ENCODE assay signal across 30 cellular contexts in genomic region chr1:207214453-207214852, GRCh38.
DNase-seq lines count a peak whose midpoint lies in the region; ATAC-seq, FAIRE-seq and TF ChIP-seq lines count a peak whose summit lies in the region.
"Had no signal": no experiment of that assay in that cellular context is flagged by ENCODE, and none has a peak within 500 bp of the region (broad histone marks: within the 10 kb centered on the region; RNA-seq: fewer than 3 reads in every experiment).

No MANE protein-coding gene starts in this region.

- no TSS peak for BruUV-seq in K562 (replicated peaks; lab: Mats Ljungman, UMichigan)

- no peaks in the 10 kb centered on the region for H3K9me3 ChIP-seq in HEK293 (ENCODE audit: control insufficient read depth, insufficient read depth, low read depth, low read length)
- peaks cover 4% of the 10 kb centered on the region; the same call in 1 of the 2 replicates for H3K9me3 ChIP-seq in K562 (replicated peaks; ENCODE audit: control insufficient read depth, insufficient read depth, low read depth, low read length)
- H3K9me3 ChIP-seq: A549, BE2C had no signal

- H3K36me3 ChIP-seq in HEK293 (ENCODE audit: control insufficient read depth in 2 of 2, insufficient read depth in 1 of 2, low read length in 2 of 2) = no peaks in the 10 kb centered on the region
- no peaks in the 10 kb centered on the region for H3K36me3 ChIP-seq in K562 (ENCODE audit: control insufficient read depth, insufficient read depth, low read length)
- H3K36me3 ChIP-seq: BE2C; BLaER1; BLaER1 treated with 17β-estradiol and CSF1 and Interleukin-3, amounts not matched to agents 10 nM and 100 nM had no signal

- no peaks in the 10 kb centered on the region for H3K27me3 ChIP-seq in K562 (ENCODE audit: control insufficient read depth in 2 of 2, insufficient read depth in 2 of 2, low read length in 2 of 2)
- H3K27me3 ChIP-seq: BLaER1; BLaER1 treated with 17β-estradiol and CSF1 and Interleukin-3, amounts not matched to agents 10 nM and 100 nM had no signal

- DNase-seq in K562 (ENCODE audit: extremely low read depth in 1 of 4, low spot score in 3 of 4) (no peak), hippocampal formation (lab: John Stamatoyannopoulos, UW) (no peak), RKO (ENCODE audit: low spot score) (no peak)
- DNase-seq: 8988T; ACHN; AML-193; BE2C; C1 segment of cervical spinal cord; Caco-2; Calu3; CD4-positive, alpha-beta memory T cell; CD4-positive, alpha-beta T cell; CD4-positive, CD25-positive, alpha-beta regulatory T cell; CD8-positive, alpha-beta memory T cell; CD8-positive, alpha-beta T cell; COR-L47; DMS 273 treated with DMSO at 0.1 percent for 48 hours; DMS153; DMS53; DMS79; DMS79 treated with DMSO at 0.1 percent for 48 hours; DND-41; EL had no signal

- H3K9me1 ChIP-seq in K562 (ENCODE audit: control insufficient read depth, insufficient read depth, low read length) = no peaks in the 10 kb centered on the region

- H3K9ac ChIP-seq in K562 (ENCODE audit: insufficient read depth in 1 of 2, low read depth in 2 of 2, low read length in 2 of 2) = no peak overlapping the region
- H3K9ac ChIP-seq: BLaER1; BLaER1 treated with 17β-estradiol and CSF1 and Interleukin-3, amounts not matched to agents 10 nM and 100 nM had no signal

- WGBS in K562 (ENCODE audit: insufficient coverage, low coverage, missing lambda C conversion rate) = 31% methylated on average over 1 of the region's 1 CpG

- FAIRE-seq in K562 (lab: Jason Lieb, UNC) = no peak
- FAIRE-seq: A549, D721Med had no signal

- no peak overlapping the region for H3K4me2 ChIP-seq in K562 (ENCODE audit: insufficient read depth, low read length)
- H3K4me2 ChIP-seq: A549; BLaER1; BLaER1 treated with 17β-estradiol and CSF1 and Interleukin-3, amounts not matched to agents 10 nM and 100 nM had no signal

- H3K27ac ChIP-seq in HEK293 (ENCODE audit: extremely low read depth, low read depth, low read length) (no peak overlapping the region), K562 (ENCODE audit: extremely low read depth, low read depth, low read length) (no peak overlapping the region)
- H3K27ac ChIP-seq: 22Rv1; A549; BLaER1; BLaER1 treated with 17β-estradiol and CSF1 and Interleukin-3, amounts not matched to agents 10 nM and 100 nM; C4-2B had no signal

- no peak for TF ChIP-seq EP300 in K562 (IDR thresholded peaks at IDR 0.05; ENCODE audit: low read length)

- H3K4me3 ChIP-seq in HEK293 (ENCODE audit: low read depth, low read length) (no peak overlapping the region), K562 (no peak overlapping the region)
- H3K4me3 ChIP-seq: A549; BLaER1; BLaER1 treated with 17β-estradiol and CSF1 and Interleukin-3, amounts not matched to agents 10 nM and 100 nM had no signal

- H3K79me2 ChIP-seq in K562 (ENCODE audit: control insufficient read depth, insufficient read depth, low read length) = no peaks in the 10 kb centered on the region

- TF ChIP-seq CTCF in HEK293 (tag by site-specific recombination; IDR thresholded peaks at IDR 0.05) (no peak), K562 (IDR thresholded peaks at IDR 0.05 in 2 of 3, conservative IDR thresholded peaks at IDR 0.05 in 1 of 3; ENCODE audit: insufficient read depth in 2 of 3, low read depth in 1 of 3, low read length in 3 of 3) (no peak)

- TF ChIP-seq RAD21 in K562 (CRISPR knock-in tag; conservative IDR thresholded peaks at IDR 0.05 in 1 of 2, IDR thresholded peaks at IDR 0.05 in 1 of 2) = no peak

- no peak for TF ChIP-seq POLR2A in K562 (conservative IDR thresholded peaks at IDR 0.05)

- H4K20me1 ChIP-seq in K562 (replicated peaks; ENCODE audit: control insufficient read depth, insufficient read depth, low read length) = no peaks in the 10 kb centered on the region
- H4K20me1 ChIP-seq: BLaER1; BLaER1 treated with 17β-estradiol and CSF1 and Interleukin-3, amounts not matched to agents 10 nM and 100 nM had no signal

- ATAC-seq in K562 = no peak
- ATAC-seq: A549; CD8-positive, alpha-beta T cell had no signal

- POLR2A ChIA-PET in HEK293 (lab: Yijun Ruan, JAX) = no interaction called here
- POLR2A ChIA-PET in K562 (lab: Yijun Ruan, JAX) = no interaction called here

- in situ Hi-C loops in K562 (cut with MboI) = no loop called here

- CTCF ChIA-PET in HEK293 (lab: Yijun Ruan, JAX) = no interaction called here
- CTCF ChIA-PET in K562 (lab: Yijun Ruan, JAX; ENCODE audit: low intra/inter-chr PET ratio) = no interaction called here

- intact Hi-C loops in K562 (cut with micrococcal nuclease) = no loop called here

- H3K4me1 ChIP-seq in HEK293 (ENCODE audit: control insufficient read depth, insufficient read depth, low read length) (no peaks in the 10 kb centered on the region), K562 (replicated peaks in 1 of 2; ENCODE audit: control insufficient read depth in 2 of 2, insufficient read depth in 2 of 2, low read length in 2 of 2) (peaks cover 6 to 20% of the 10 kb centered on the region in 2 experiments; a peak in 4 of 5 replicates)
- H3K4me1 ChIP-seq: BE2C, BLaER1 had no signal

- no peak overlapping the region for H2AFZ ChIP-seq in K562 (ENCODE audit: low read depth, low read length)

TF ChIP-seq in HEK293, 187 proteins besides CTCF, POLR2A, EP300 and RAD21:
- TF ChIP-seq SETDB1 (IDR thresholded peaks at IDR 0.05; ENCODE audit: insufficient read length, low read length) (peak; percentile 53), MEIS1 (CRISPR knock-in tag; IDR thresholded peaks at IDR 0.05; ENCODE audit: borderline replicate concordance) (no peak), ZNF324 (tag by site-specific recombination; IDR thresholded peaks at IDR 0.05) (no peak)

TF ChIP-seq in K562, 482 proteins besides CTCF, POLR2A, EP300 and RAD21:
- TF ChIP-seq ZNF584 (CRISPR knock-in tag; IDR thresholded peaks at IDR 0.05; ENCODE audit: low read depth) = no peak
- TF ChIP-seq RBM25 (IDR thresholded peaks at IDR 0.05; ENCODE audit: low read depth, low read length, severe bottlenecking) = peak; percentile 71

Comparison
In these comparisons a context has a peak if more than half of its experiments do, and no peak if none do; other contexts are left out.
1. Of the 44 proteins assayed by ChIP-seq in both K562 and HEK293: peak only in K562: none; only in HEK293: SETDB1; in both: none; in neither: 43.